1 cellular context compared by ENCODE assay signal in genomic region chr16:8516471-8516870, GRCh38.
A peak's percentile ranks its signal among the peaks of the same experiment; 100 is the strongest.
TF ChIP-seq lines count a peak whose summit lies in the region.

No MANE protein-coding gene starts in this region.

TF ChIP-seq in K562, 482 proteins besides CTCF, POLR2A, EP300 and RAD21 (continued from another document):
- TF ChIP-seq ZBTB40 (IDR thresholded peaks at IDR 0.05): peak; percentile 93
- TF ChIP-seq ZBTB40 (CRISPR knock-in tag; IDR thresholded peaks at IDR 0.05): peak; percentile 66; the same call in 1 of the 2 replicates
- TF ChIP-seq ZNF449 (CRISPR knock-in tag; IDR thresholded peaks at IDR 0.05): no peak
